Comparison of ENCODE assay signal across 19 cellular contexts in the genomic region with DNA sequence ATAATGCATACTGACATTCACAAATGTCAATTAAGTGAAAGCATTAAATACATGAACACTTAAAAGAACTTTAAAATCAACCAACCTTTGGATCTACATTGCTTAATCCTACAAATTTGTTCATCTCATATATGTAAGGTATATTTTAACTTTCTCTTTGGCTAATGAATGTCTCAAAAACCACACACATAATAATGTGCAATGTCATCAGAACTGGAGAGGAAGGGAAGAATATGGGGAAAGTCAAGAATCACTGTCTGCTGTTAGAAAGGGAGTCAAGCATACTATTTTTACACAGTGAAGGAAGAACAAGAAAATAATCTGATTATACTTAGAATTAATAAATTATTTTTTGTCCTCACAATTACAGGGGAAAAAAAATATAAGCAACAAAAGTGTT. TPM values are rescaled to one million over a fixed set of nuclear protein-coding genes. Genes with fewer than 3 reads are reported as not detected.
DNase-seq lines count a peak whose midpoint lies in the region; FAIRE-seq and TF ChIP-seq lines count a peak whose summit lies in the region.
"Had no signal": no experiment of that assay in that cellular context is flagged by ENCODE, and none has a peak within 500 bp of the region (broad histone marks: within the 10 kb centered on the region; RNA-seq: fewer than 3 reads in every experiment).

No MANE protein-coding gene starts in this region.

- H3K9me2 ChIP-seq in Karpas-422 (replicated peaks; ENCODE audit: insufficient read depth, low read length) = no peaks in the 10 kb centered on the region

- H2AFZ ChIP-seq in Karpas-422 (ENCODE audit: low read length) (no peak overlapping the region), astrocyte (ENCODE audit: low read depth, low read length) (no peak overlapping the region), smooth muscle cell (ENCODE audit: low read depth) (no peak overlapping the region)

- no peak overlapping the region for H3K4me3 Mint-ChIP-seq in activated T-cell treated with anti-CD3 and anti-CD28 coated beads, Interleukin-2, amount 50 U/mL, for 24 hours
- peak overlapping the region; percentile 28 for H3K4me3 Mint-ChIP-seq in astrocyte (ENCODE audit: unreplicated experiment)

- no peak for DNase-seq in activated T-cell treated with anti-CD3 and anti-CD28 coated beads, Interleukin-2, amount 50 U/mL, for 24 hours
- DNase-seq in activated T-cell treated with anti-CD3 and anti-CD28 coated beads, Interleukin-2, amount 50 U/mL, for 48 hours = no peak
- no peak for DNase-seq in Karpas-422
- no peak for DNase-seq in astrocyte (ENCODE audit: low read depth)
- no peak for DNase-seq in smooth muscle cell (lab: John Stamatoyannopoulos, UW; ENCODE audit: unreplicated experiment)
- DNase-seq in GM10266 (ENCODE audit: extremely low spot score) = no peak
- no peak for DNase-seq in NCI-H2029 (lab: John Stamatoyannopoulos, UW)
- DNase-seq in GM20000 (ENCODE audit: low spot score) = no peak
- DNase-seq: Caco-2; effector memory CD8-positive, alpha-beta T cell; GDM1; GOT3; NCI-H1105 treated with DMSO at 0.1 percent for 48 hours; NK-92 treated with Interleukin-12 subunit alpha and Interleukin-12 subunit beta, amount 100 ng/mL, for 24 hours; stimulated activated CD4-positive, alpha-beta T cell treated with anti-CD3 and anti-CD28 coated beads, Interleukin-2, amount 100 ng/mL, for 48 hours had no signal

- H3K9me3 ChIP-seq in Karpas-422 (ENCODE audit: low read length) (no peaks in the 10 kb centered on the region), astrocyte (ENCODE audit: insufficient read depth, low read depth, low read length) (no peaks in the 10 kb centered on the region), smooth muscle cell (replicated peaks; ENCODE audit: low read depth) (no peaks in the 10 kb centered on the region)
- H3K9me3 ChIP-seq: Caco-2, right atrium auricular region, tibial nerve had no signal

- peak; percentile 5 for FAIRE-seq in astrocyte (lab: Jason Lieb, UNC)

- no peaks in the 10 kb centered on the region for H3K9me3 Mint-ChIP-seq in activated T-cell treated with anti-CD3 and anti-CD28 coated beads, Interleukin-2, amount 50 U/mL, for 24 hours
- no peaks in the 10 kb centered on the region for H3K9me3 Mint-ChIP-seq in astrocyte (ENCODE audit: unreplicated experiment)
- H3K9me3 Mint-ChIP-seq: effector memory CD8-positive, alpha-beta T cell; neural crest cell had no signal

- H3K4me2 ChIP-seq in Karpas-422 (ENCODE audit: low read depth, low read length, poor library complexity, severe bottlenecking) (peak overlapping the region; percentile 72), astrocyte (ENCODE audit: low read length) (no peak overlapping the region), smooth muscle cell (peak overlapping the region; percentile 2)

- no peaks in the 10 kb centered on the region for H3K27me3 ChIP-seq in Karpas-422 (ENCODE audit: low read length)
- H3K27me3 ChIP-seq in astrocyte (ENCODE audit: insufficient read depth, low read length) = no peaks in the 10 kb centered on the region
- no peaks in the 10 kb centered on the region for H3K27me3 ChIP-seq in smooth muscle cell (ENCODE audit: low read depth)
- H3K27me3 ChIP-seq: cardiac muscle cell, right atrium auricular region, tibial nerve had no signal

- H3K27ac ChIP-seq in Karpas-422 (ENCODE audit: low read length) (peak overlapping the region; percentile 78), astrocyte (ENCODE audit: low read depth, low read length) (no peak overlapping the region), smooth muscle cell (ENCODE audit: low read depth) (no peak overlapping the region)
- H3K27ac ChIP-seq: cardiac muscle cell, right atrium auricular region, tibial nerve had no signal

- H3K4me1 Mint-ChIP-seq in activated T-cell treated with anti-CD3 and anti-CD28 coated beads, Interleukin-2, amount 50 U/mL, for 24 hours (ENCODE audit: low read depth) = peaks cover 57% of the 10 kb centered on the region
- H3K4me1 Mint-ChIP-seq in astrocyte (ENCODE audit: low read depth, unreplicated experiment) = peaks cover 40% of the 10 kb centered on the region

- peak overlapping the region; percentile 46 for H3K4me3 ChIP-seq in Karpas-422 (ENCODE audit: low read length)
- H3K4me3 ChIP-seq in astrocyte (ENCODE audit: insufficient read depth, low read depth, low read length) = no peak overlapping the region
- no peak overlapping the region for H3K4me3 ChIP-seq in smooth muscle cell
- H3K4me3 ChIP-seq: cardiac muscle cell, right atrium auricular region, tibial nerve had no signal

- peaks cover 9% of the 10 kb centered on the region for H3F3A ChIP-seq in smooth muscle cell (ENCODE audit: low read depth)

- H3K36me3 Mint-ChIP-seq in activated T-cell treated with anti-CD3 and anti-CD28 coated beads, Interleukin-2, amount 50 U/mL, for 24 hours (ENCODE audit: low read depth) = peaks cover 79% of the 10 kb centered on the region
- H3K36me3 Mint-ChIP-seq in astrocyte (ENCODE audit: low read depth, unreplicated experiment) = peaks cover 12% of the 10 kb centered on the region

- H3K4me1 ChIP-seq in Karpas-422 (ENCODE audit: low read length) = peaks cover 79% of the 10 kb centered on the region
- peaks cover 19% of the 10 kb centered on the region for H3K4me1 ChIP-seq in astrocyte (ENCODE audit: insufficient read depth, low read length)
- H3K4me1 ChIP-seq in smooth muscle cell (ENCODE audit: low read depth) = peaks cover 18% of the 10 kb centered on the region

- peaks cover 39% of the 10 kb centered on the region for H3K36me3 ChIP-seq in Karpas-422 (ENCODE audit: insufficient read depth, low read length)
- H3K36me3 ChIP-seq in astrocyte (ENCODE audit: insufficient read depth, low read length) = peaks cover 14% of the 10 kb centered on the region
- H3K36me3 ChIP-seq in smooth muscle cell (ENCODE audit: low read depth) = no peaks in the 10 kb centered on the region

- H4K20me1 ChIP-seq in Karpas-422 (ENCODE audit: insufficient read depth, low read depth, low read length) = peaks cover 4% of the 10 kb centered on the region; the same call in 1 of the 2 replicates
- H4K20me1 ChIP-seq in astrocyte (ENCODE audit: insufficient read depth, low read length) = peaks cover 46% of the 10 kb centered on the region
- peaks cover 84% of the 10 kb centered on the region for H4K20me1 ChIP-seq in smooth muscle cell (ENCODE audit: low read depth)

- H3K27me3 Mint-ChIP-seq in activated T-cell treated with anti-CD3 and anti-CD28 coated beads, Interleukin-2, amount 50 U/mL, for 24 hours = no peaks in the 10 kb centered on the region
- H3K27me3 Mint-ChIP-seq in astrocyte (ENCODE audit: low read depth, unreplicated experiment) = no peaks in the 10 kb centered on the region
- H3K27me3 Mint-ChIP-seq: effector memory CD8-positive, alpha-beta T cell had no signal

- H3K9ac ChIP-seq in Karpas-422 (ENCODE audit: low read length) (peak overlapping the region; percentile 34), astrocyte (ENCODE audit: low read length) (no peak overlapping the region), smooth muscle cell (ENCODE audit: low read depth) (no peak overlapping the region)

- peak overlapping the region; percentile 83 for H3K27ac Mint-ChIP-seq in activated T-cell treated with anti-CD3 and anti-CD28 coated beads, Interleukin-2, amount 50 U/mL, for 24 hours
- H3K27ac Mint-ChIP-seq in astrocyte (ENCODE audit: unreplicated experiment) = peak overlapping the region; percentile 19

- no peak for TF ChIP-seq CTCF in astrocyte (IDR thresholded peaks at IDR 0.05; ENCODE audit: insufficient read depth, low read depth, low read length)
- TF ChIP-seq CTCF in smooth muscle cell (IDR thresholded peaks at IDR 0.05; ENCODE audit: borderline replicate concordance, insufficient read depth, poor library complexity, severe bottlenecking) = no peak
- no peak for TF ChIP-seq CTCF in GM10266 (IDR thresholded peaks at IDR 0.05; ENCODE audit: control insufficient read depth, insufficient read depth, low read depth, missing control alignments)
- TF ChIP-seq CTCF in GM20000 (IDR thresholded peaks at IDR 0.05; ENCODE audit: extremely low read depth, missing control alignments) = no peak

- peaks cover 85% of the 10 kb centered on the region for H3K79me2 ChIP-seq in Karpas-422 (ENCODE audit: low read length)
- peaks cover 80% of the 10 kb centered on the region for H3K79me2 ChIP-seq in astrocyte (ENCODE audit: insufficient read depth, low read length)
- H3K79me2 ChIP-seq in smooth muscle cell (ENCODE audit: low read depth) = peaks cover 60% of the 10 kb centered on the region

RNA-seq across cellular contexts. Expression of gene GMFB, which starts 4.9 kb away (rescaled TPM):
- 35.9 and 81.8 TPM in 2 replicates for total RNA-seq in Karpas-422 (2014; rRNA removed; shearing (Covaris generic); ENCODE audit: low replicate concordance)
- 69.4 and 73.4 TPM in 2 replicates for total RNA-seq in astrocyte
- 73.5 and 86.1 TPM in 2 replicates for total RNA-seq in smooth muscle cell
- 25.7 and 26.8 TPM in 2 replicates for polyA plus RNA-seq in smooth muscle cell

RNA-seq across cellular contexts. Expression of gene CGRRF1, which starts 25.9 kb away (rescaled TPM):
- total RNA-seq in Karpas-422 (2014; rRNA removed; shearing (Covaris generic); ENCODE audit: low replicate concordance) = 8.8 and 25.9 TPM in 2 replicates
- 16.6 and 18.7 TPM in 2 replicates for total RNA-seq in astrocyte
- 18.4 and 20.7 TPM in 2 replicates for total RNA-seq in smooth muscle cell
- polyA plus RNA-seq in smooth muscle cell = 20.5 and 30.6 TPM in 2 replicates

RNA-seq across cellular contexts. Expression of gene CNIH1, which starts 42.7 kb away (rescaled TPM):
- 132 and 576 TPM in 2 replicates for total RNA-seq in Karpas-422 (2014; rRNA removed; shearing (Covaris generic); ENCODE audit: low replicate concordance)
- 148 and 156 TPM in 2 replicates for total RNA-seq in astrocyte
- 172 and 224 TPM in 2 replicates for total RNA-seq in smooth muscle cell
- polyA plus RNA-seq in smooth muscle cell = 133 and 162 TPM in 2 replicates
